29 cellular contexts compared by ENCODE assay signal in the genomic region with DNA sequence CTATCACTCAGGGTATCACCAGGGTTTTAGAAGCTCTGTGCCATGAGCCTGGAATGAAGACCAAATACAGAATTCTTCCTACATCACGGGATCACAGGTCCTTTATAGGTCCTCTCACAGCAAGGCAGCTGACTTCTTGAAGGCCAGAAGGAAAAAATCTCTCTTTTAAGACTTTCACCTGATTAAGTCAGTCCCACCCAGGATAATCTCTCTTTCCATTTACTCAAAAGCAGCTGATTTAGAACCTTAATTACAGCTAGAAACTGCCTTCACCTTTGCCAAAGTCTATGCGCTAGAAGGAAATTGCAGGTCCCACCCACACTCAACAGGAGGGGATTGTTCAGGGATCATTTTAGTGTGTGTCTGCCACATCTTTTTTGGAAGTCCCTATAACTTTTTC.
"Had no signal": no experiment of that assay in that cellular context is flagged by ENCODE, and none has a peak within 500 bp of the region (broad histone marks: within the 10 kb centered on the region; RNA-seq: fewer than 3 reads in every experiment).

No MANE protein-coding gene starts in this region.

- FAIRE-seq: colon, endometrium, endothelial cell of umbilical vein, frontal cortex had no signal

- H3K27ac ChIP-seq: colonic mucosa, coronary artery, dorsolateral prefrontal cortex, epithelial cell of prostate, esophagus muscularis mucosa, esophagus squamous epithelium, foreskin keratinocyte, gastrocnemius medialis, gastroesophageal sphincter, heart left ventricle, heart right ventricle, hepatocyte had no signal

- H3K9me3 ChIP-seq: colonic mucosa, esophagus muscularis mucosa, esophagus squamous epithelium, gastrocnemius medialis, gastroesophageal sphincter, heart left ventricle, heart right ventricle had no signal

- H3K36me3 ChIP-seq: colonic mucosa, esophagus muscularis mucosa, esophagus squamous epithelium, gastrocnemius medialis, gastroesophageal sphincter, heart left ventricle, heart right ventricle had no signal

- H3K4me1 ChIP-seq: colonic mucosa, esophagus muscularis mucosa, esophagus squamous epithelium, foreskin keratinocyte, gastrocnemius medialis, gastroesophageal sphincter, heart left ventricle, heart right ventricle had no signal

- ATAC-seq: effector memory CD8-positive, alpha-beta T cell; esophagus mucosa; foreskin keratinocyte; gastrocnemius medialis; gastroesophageal sphincter; heart left ventricle; heart right ventricle had no signal

- H2AFZ ChIP-seq: hepatocyte had no signal

- H3K79me2 ChIP-seq: hepatocyte had no signal

- DNase-seq: colonic mucosa; cortex of kidney; dermis blood vessel endothelial cell; dorsolateral prefrontal cortex; effector CD4-positive, alpha-beta T cell; effector CD8-positive, alpha-beta T cell; effector memory CD4-positive, alpha-beta T cell; effector memory CD8-positive, alpha-beta T cell; endodermal cell; erythroblast; esophagus squamous epithelium; foreskin fibroblast; foreskin keratinocyte; foreskin melanocyte; gastrocnemius medialis; glutamatergic neuron; head of caudate nucleus; heart left ventricle; heart right ventricle had no signal

- H3K4me2 ChIP-seq: hepatocyte had no signal

- H3K27me3 ChIP-seq: colonic mucosa, gastrocnemius medialis had no signal

- H3K4me3 ChIP-seq: colonic mucosa, coronary artery, dorsolateral prefrontal cortex, esophagus muscularis mucosa, esophagus squamous epithelium, gastrocnemius medialis, gastroesophageal sphincter, heart left ventricle, heart right ventricle, hepatocyte had no signal
